In the genomic region with DNA sequence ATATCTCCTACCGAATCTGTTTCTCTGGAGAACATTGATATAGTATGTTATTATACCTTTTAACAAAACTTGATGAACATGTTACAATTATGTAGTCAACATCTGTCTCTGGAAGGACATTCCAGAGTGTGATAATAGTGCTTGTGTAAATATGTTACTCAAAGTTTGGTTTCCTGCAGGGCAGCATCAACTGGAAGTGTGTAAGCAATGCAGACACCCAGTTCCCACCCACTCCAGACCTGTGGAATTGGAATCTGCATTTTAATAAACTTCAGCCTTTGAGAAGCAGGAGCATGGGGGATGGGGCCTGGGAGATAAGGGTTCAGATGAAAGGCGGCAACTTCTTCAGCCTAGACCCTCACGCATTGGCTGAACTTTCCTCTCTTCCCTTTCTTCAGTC, we compare ENCODE assay signal across 17 cellular contexts.
"Had no signal": no experiment of that assay in that cellular context is flagged by ENCODE, and none has a peak within 500 bp of the region (broad histone marks: within the 10 kb centered on the region; RNA-seq: fewer than 3 reads in every experiment).

No MANE protein-coding gene starts in this region.

- H3K36me3 Mint-ChIP-seq: activated naive CD4-positive, alpha-beta T cell treated with anti-CD3 and anti-CD28 coated beads, Interleukin-2, amount 10 ng/mL, durations not matched to agents 7 days and 5 days; stimulated activated memory B cell treated with anti-CD40 and anti-IgM and Interleukin-4, amounts not matched to agents 10 μg/mL and 1 μg/mL and 100 μg/mL, for 72 hours had no signal

- H3K9me3 Mint-ChIP-seq: activated CD4-positive, alpha-beta memory T cell treated with anti-CD3 and anti-CD28 coated beads, Interleukin-2, amount 10 ng/mL, durations not matched to agents 7 days and 5 days had no signal

- H3K27ac Mint-ChIP-seq: activated CD4-positive, alpha-beta memory T cell treated with anti-CD3 and anti-CD28 coated beads, Interleukin-2, amount 10 ng/mL, durations not matched to agents 7 days and 5 days; activated naive CD4-positive, alpha-beta T cell treated with anti-CD3 and anti-CD28 coated beads, Interleukin-2, amount 10 ng/mL, durations not matched to agents 7 days and 5 days; activated T-cell treated with anti-CD3 and anti-CD28 coated beads, Interleukin-2, amount 50 U/mL, for 24 hours; nephron progenitor cell; stimulated activated memory B cell treated with anti-CD40 and anti-IgM and Interleukin-4, amounts not matched to agents 10 μg/mL and 1 μg/mL and 100 μg/mL, for 72 hours; T-helper 1 cell treated with Interleukin-12 subunit alpha and Interleukin-12 subunit beta and Interleukin-4 antibody, amounts not matched to agents 30 μg/mL and 1 μg/mL, for 36 hours had no signal

- H3K36me3 ChIP-seq: prostate gland, right lobe of liver, WERI-Rb-1 had no signal

- ATAC-seq: body of pancreas, left ventricle myocardium superior had no signal

- DNase-seq: activated CD4-positive, alpha-beta memory T cell treated with anti-CD3 and anti-CD28 coated beads, Interleukin-2, amount 10 ng/mL, durations not matched to agents 7 days and 5 days; activated naive CD4-positive, alpha-beta T cell treated with anti-CD3 and anti-CD28 coated beads, Interleukin-2, amount 10 ng/mL, durations not matched to agents 7 days and 5 days; activated T-cell treated with anti-CD3 and anti-CD28 coated beads, Interleukin-2, amount 50 U/mL, for 24 hours; body of pancreas; cortex of kidney; effector CD8-positive, alpha-beta T cell; left ventricle myocardium superior; nephron progenitor cell; right lobe of liver; stimulated activated CD4-positive, alpha-beta T cell treated with anti-CD3 and anti-CD28 coated beads, Interleukin-2, amount 100 ng/mL, for 48 hours; WERI-Rb-1 had no signal

- H3K9me3 ChIP-seq: body of pancreas, prostate gland, right lobe of liver had no signal

- H3K4me1 Mint-ChIP-seq: activated CD4-positive, alpha-beta memory T cell treated with anti-CD3 and anti-CD28 coated beads, Interleukin-2, amount 10 ng/mL, durations not matched to agents 7 days and 5 days; activated naive CD4-positive, alpha-beta T cell treated with anti-CD3 and anti-CD28 coated beads, Interleukin-2, amount 10 ng/mL, durations not matched to agents 7 days and 5 days; central memory CD8-positive, alpha-beta T cell; nephron progenitor cell; stimulated activated memory B cell treated with anti-CD40 and anti-IgM and Interleukin-4, amounts not matched to agents 10 μg/mL and 1 μg/mL and 100 μg/mL, for 72 hours had no signal

- H3K27ac ChIP-seq: body of pancreas, epithelial cell of prostate, hepatocyte, prostate gland, right lobe of liver, WERI-Rb-1 had no signal

- H3K27me3 Mint-ChIP-seq: activated CD4-positive, alpha-beta memory T cell treated with anti-CD3 and anti-CD28 coated beads, Interleukin-2, amount 10 ng/mL, durations not matched to agents 7 days and 5 days; activated naive CD4-positive, alpha-beta T cell treated with anti-CD3 and anti-CD28 coated beads, Interleukin-2, amount 10 ng/mL, durations not matched to agents 7 days and 5 days; activated T-cell treated with anti-CD3 and anti-CD28 coated beads, Interleukin-2, amount 50 U/mL, for 24 hours; central memory CD8-positive, alpha-beta T cell; stimulated activated memory B cell treated with anti-CD40 and anti-IgM and Interleukin-4, amounts not matched to agents 10 μg/mL and 1 μg/mL and 100 μg/mL, for 72 hours had no signal

- H3K27me3 ChIP-seq: body of pancreas, hepatocyte, right lobe of liver had no signal

- H3K4me3 Mint-ChIP-seq: activated CD4-positive, alpha-beta memory T cell treated with anti-CD3 and anti-CD28 coated beads, Interleukin-2, amount 10 ng/mL, durations not matched to agents 7 days and 5 days; activated naive CD4-positive, alpha-beta T cell treated with anti-CD3 and anti-CD28 coated beads, Interleukin-2, amount 10 ng/mL, durations not matched to agents 7 days and 5 days; activated T-cell treated with anti-CD3 and anti-CD28 coated beads, Interleukin-2, amount 50 U/mL, for 24 hours; central memory CD8-positive, alpha-beta T cell; nephron progenitor cell; stimulated activated memory B cell treated with anti-CD40 and anti-IgM and Interleukin-4, amounts not matched to agents 10 μg/mL and 1 μg/mL and 100 μg/mL, for 72 hours; T-helper 1 cell treated with Interleukin-12 subunit alpha and Interleukin-12 subunit beta and Interleukin-4 antibody, amounts not matched to agents 30 μg/mL and 1 μg/mL, for 36 hours had no signal

- H3K4me3 ChIP-seq: body of pancreas, hepatocyte, prostate gland, right lobe of liver had no signal

- H3K4me1 ChIP-seq: body of pancreas, prostate gland, right lobe of liver had no signal
